ENCODE assay signal across 1 cellular context in the genomic region with DNA sequence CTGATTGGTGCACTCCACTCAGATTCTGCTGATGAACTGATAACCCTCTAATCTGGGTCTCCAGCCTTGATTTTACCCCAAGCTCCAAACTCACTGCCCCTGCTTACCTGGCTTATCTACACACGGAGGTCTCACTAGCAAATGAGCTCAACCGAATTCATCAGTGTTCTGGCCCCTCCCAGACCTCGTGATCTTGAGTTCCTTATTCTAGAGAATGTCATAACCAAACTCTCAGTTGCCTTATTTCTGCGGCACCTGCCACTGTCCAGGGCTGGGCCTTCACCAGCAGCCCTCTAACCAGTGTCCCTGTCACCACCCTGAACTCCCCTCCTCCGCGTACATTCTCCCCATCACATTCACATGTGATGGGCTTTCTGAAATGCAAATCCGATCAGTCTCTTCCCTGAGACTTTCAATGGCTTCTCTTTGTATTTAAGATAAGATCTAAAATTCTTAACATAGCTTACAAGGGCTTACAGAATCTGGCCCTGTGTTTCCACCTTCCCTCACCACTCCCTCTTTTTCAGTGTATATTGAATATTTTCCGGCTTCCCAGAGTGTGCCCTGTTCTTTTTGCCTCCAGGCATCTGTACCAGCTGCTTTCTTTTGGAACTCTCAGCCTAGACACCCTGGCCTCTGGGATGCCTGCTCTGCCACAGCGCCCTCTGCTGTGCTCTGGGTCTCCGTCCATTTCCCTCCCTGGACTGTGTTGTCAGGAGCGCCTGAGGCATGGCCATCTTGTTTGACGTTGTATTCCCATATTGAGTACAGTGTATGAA.
TF ChIP-seq lines count a peak whose summit lies in the region.

No MANE protein-coding gene starts in this region.

TF ChIP-seq in HCT116, 20 proteins besides CTCF, POLR2A, EP300 and RAD21:
- TF ChIP-seq, protein P1, sequence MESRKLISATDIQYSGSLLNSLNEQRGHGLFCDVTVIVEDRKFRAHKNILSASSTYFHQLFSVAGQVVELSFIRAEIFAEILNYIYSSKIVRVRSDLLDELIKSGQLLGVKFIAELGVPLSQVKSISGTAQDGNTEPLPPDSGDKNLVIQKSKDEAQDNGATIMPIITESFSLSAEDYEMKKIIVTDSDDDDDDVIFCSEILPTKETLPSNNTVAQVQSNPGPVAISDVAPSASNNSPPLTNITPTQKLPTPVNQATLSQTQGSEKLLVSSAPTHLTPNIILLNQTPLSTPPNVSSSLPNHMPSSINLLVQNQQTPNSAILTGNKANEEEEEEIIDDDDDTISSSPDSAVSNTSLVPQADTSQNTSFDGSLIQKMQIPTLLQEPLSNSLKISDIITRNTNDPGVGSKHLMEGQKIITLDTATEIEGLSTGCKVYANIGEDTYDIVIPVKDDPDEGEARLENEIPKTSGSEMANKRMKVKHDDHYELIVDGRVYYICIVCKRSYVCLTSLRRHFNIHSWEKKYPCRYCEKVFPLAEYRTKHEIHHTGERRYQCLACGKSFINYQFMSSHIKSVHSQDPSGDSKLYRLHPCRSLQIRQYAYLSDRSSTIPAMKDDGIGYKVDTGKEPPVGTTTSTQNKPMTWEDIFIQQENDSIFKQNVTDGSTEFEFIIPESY (IDR thresholded peaks at IDR 0.05; ENCODE audit: extremely low read depth, insufficient replicate concordance, low read length) = no peak
- TF ChIP-seq TCF7L2 (IDR thresholded peaks at IDR 0.05; ENCODE audit: borderline replicate concordance, extremely low read depth, insufficient read depth, insufficient read length) (no peak), FOSL1 (IDR thresholded peaks at IDR 0.05; ENCODE audit: low read depth) (no peak), EZH2 (IDR thresholded peaks at IDR 0.05) (no peak), POLR2AphosphoS5 (IDR thresholded peaks at IDR 0.05; ENCODE audit: low read depth, low read length) (no peak), CBX3 (IDR thresholded peaks at IDR 0.05; ENCODE audit: low read depth) (peak; percentile 85), YY1 (IDR thresholded peaks at IDR 0.05; ENCODE audit: extremely low read depth, insufficient replicate concordance, low read depth, low read length) (peak; percentile 81), EZH2phosphoT487 (IDR thresholded peaks at IDR 0.05; ENCODE audit: borderline replicate concordance) (no peak), ZFX (IDR thresholded peaks at IDR 0.05) (no peak), ELF1 (IDR thresholded peaks at IDR 0.05; ENCODE audit: borderline replicate concordance, low read depth) (no peak)
